Comparison of ENCODE assay signal across 8 cellular contexts in the genomic region with DNA sequence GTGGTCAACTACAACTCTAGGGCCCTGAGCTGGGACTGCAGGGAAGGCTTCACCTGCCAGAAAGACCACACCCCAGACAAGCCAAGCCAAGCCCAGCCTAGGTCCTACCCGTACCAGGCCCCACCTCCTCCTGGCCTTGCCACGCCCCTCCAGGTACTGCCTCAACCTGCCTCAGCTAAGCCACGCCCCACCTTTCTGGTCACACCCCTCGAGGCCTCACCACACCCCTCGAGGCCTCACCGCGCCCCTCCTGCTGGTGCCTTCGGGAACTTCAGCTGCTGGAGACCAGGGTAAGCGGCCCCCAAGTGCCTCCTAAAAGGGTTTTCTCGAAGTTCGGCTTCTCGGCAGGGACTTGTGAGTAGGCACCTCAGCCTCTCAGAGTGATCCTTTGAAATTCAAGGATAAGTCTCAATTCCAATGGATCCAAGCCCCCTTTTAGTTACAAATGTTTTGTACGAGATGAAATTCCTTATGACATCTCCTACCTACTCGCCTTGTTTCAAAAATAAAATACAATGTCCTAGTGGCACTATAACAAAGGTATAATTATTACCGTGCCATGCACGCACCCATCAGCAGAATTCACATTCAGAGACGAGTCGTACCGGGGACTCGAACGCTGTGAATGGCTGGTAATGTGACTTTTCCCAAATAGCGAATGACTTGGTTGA.
DNase-seq lines count a peak whose midpoint lies in the region; ATAC-seq, FAIRE-seq and TF ChIP-seq lines count a peak whose summit lies in the region.

No MANE protein-coding gene starts in this region.

- intact Hi-C loops in activated naive CD4-positive, alpha-beta T cell treated with anti-CD3 and anti-CD28 coated beads for 36 hours (cut with micrococcal nuclease): no loop called here
- intact Hi-C loops in K562 (cut with micrococcal nuclease): no loop called here

- DNase-seq in activated naive CD4-positive, alpha-beta T cell treated with anti-CD3 and anti-CD28 coated beads for 36 hours: peak; percentile 14
- DNase-seq in activated naive CD4-positive, alpha-beta T cell (lab: John Stamatoyannopoulos, UW): no peak
- DNase-seq in HK-2 (ENCODE audit: unreplicated experiment): peak; percentile 7
- DNase-seq in K562 (ENCODE audit: extremely low read depth in 1 of 4, low spot score in 3 of 4): peak; percentile 85 to 97 (median 92)
- DNase-seq in mucosa of gallbladder (ENCODE audit: low spot score): peak; percentile 72
- DNase-seq in epidermal melanocyte (ENCODE audit: insufficient read length, low spot score): no peak
- no peak for DNase-seq in COLO829 (ENCODE audit: low spot score)
- no peak for DNase-seq in foreskin melanocyte

- H3K27me3 Mint-ChIP-seq in activated naive CD4-positive, alpha-beta T cell treated with anti-CD3 and anti-CD28 coated beads for 36 hours (ENCODE audit: low read depth): no peaks in the 10 kb centered on the region

- CTCF ChIA-PET in activated naive CD4-positive, alpha-beta T cell treated with anti-CD3 and anti-CD28 coated beads for 36 hours (lab: Charles Lee): no interaction called here
- CTCF ChIA-PET in K562 (lab: Yijun Ruan, JAX; ENCODE audit: low intra/inter-chr PET ratio): interaction anchor here (0.6 kb wide), 1 partner anchor 34 kb away, joined by 3 read pairs; no protein-coding TSS in a partner anchor

- H3K4me3 Mint-ChIP-seq in activated naive CD4-positive, alpha-beta T cell treated with anti-CD3 and anti-CD28 coated beads for 36 hours: no peak overlapping the region

- 16% methylated on average over 21 of the region's 22 CpGs for WGBS in K562 (ENCODE audit: insufficient coverage, low coverage, missing lambda C conversion rate)

- ATAC-seq in K562: peak; percentile 97

- no peak for TF ChIP-seq POLR2A in K562 (conservative IDR thresholded peaks at IDR 0.05)

- H3K4me3 ChIP-seq in K562: no peak overlapping the region

- peak; percentile 93 for FAIRE-seq in K562 (lab: Jason Lieb, UNC)

- peaks cover 6% of the 10 kb centered on the region for H3K4me1 Mint-ChIP-seq in activated naive CD4-positive, alpha-beta T cell treated with anti-CD3 and anti-CD28 coated beads for 36 hours (ENCODE audit: low read depth)

- H3K9ac ChIP-seq in K562 (ENCODE audit: insufficient read depth in 1 of 2, low read depth in 2 of 2, low read length in 2 of 2): no peak overlapping the region

- POLR2A ChIA-PET in K562 (lab: Yijun Ruan, JAX): interaction anchor here (0.6 to 0.8 kb wide), 2 partner anchors 17 to 308 kb away, joined by 3 to 4 read pairs; no protein-coding TSS in a partner anchor

- H3K4me1 ChIP-seq in K562 (replicated peaks in 1 of 2; ENCODE audit: control insufficient read depth in 2 of 2, insufficient read depth in 2 of 2, low read length in 2 of 2): peaks cover 4 to 5% of the 10 kb centered on the region in 2 experiments; a peak in 4 of 5 replicates

- peak overlapping the region; percentile 7; the same call in 1 of the 2 replicates for H3K4me2 ChIP-seq in K562 (ENCODE audit: insufficient read depth, low read length)

- TF ChIP-seq EP300 in K562 (IDR thresholded peaks at IDR 0.05; ENCODE audit: low read length): no peak

- no peaks in the 10 kb centered on the region for H3K36me3 Mint-ChIP-seq in activated naive CD4-positive, alpha-beta T cell treated with anti-CD3 and anti-CD28 coated beads for 36 hours (ENCODE audit: low read depth)

- H3K79me2 ChIP-seq in K562 (ENCODE audit: control insufficient read depth, insufficient read depth, low read length): no peaks in the 10 kb centered on the region

- H3K9me3 ChIP-seq in K562 (replicated peaks; ENCODE audit: control insufficient read depth, insufficient read depth, low read depth, low read length): no peaks in the 10 kb centered on the region

- no peak overlapping the region for H3K27ac Mint-ChIP-seq in activated naive CD4-positive, alpha-beta T cell treated with anti-CD3 and anti-CD28 coated beads for 36 hours

- H3K9me1 ChIP-seq in K562 (ENCODE audit: control insufficient read depth, insufficient read depth, low read length): no peaks in the 10 kb centered on the region

- no TSS peak for BruUV-seq in K562 (replicated peaks; lab: Mats Ljungman, UMichigan)

- H3K27me3 ChIP-seq in K562 (ENCODE audit: control insufficient read depth in 2 of 2, insufficient read depth in 2 of 2, low read length in 2 of 2): peaks cover 13 to 45% of the 10 kb centered on the region in 2 experiments; a peak in 4 of 5 replicates

- peak; percentile 69 to 85 (median 77) for TF ChIP-seq CTCF in K562 (IDR thresholded peaks at IDR 0.05 in 2 of 3, conservative IDR thresholded peaks at IDR 0.05 in 1 of 3; ENCODE audit: insufficient read depth in 2 of 3, low read depth in 1 of 3, low read length in 3 of 3)

- TF ChIP-seq RAD21 in K562 (CRISPR knock-in tag; conservative IDR thresholded peaks at IDR 0.05 in 1 of 2, IDR thresholded peaks at IDR 0.05 in 1 of 2): no peak

- in situ Hi-C loops in K562 (cut with MboI): no loop called here

- no peaks in the 10 kb centered on the region for H3K9me3 Mint-ChIP-seq in activated naive CD4-positive, alpha-beta T cell treated with anti-CD3 and anti-CD28 coated beads for 36 hours

- no peaks in the 10 kb centered on the region for H3K36me3 ChIP-seq in K562 (ENCODE audit: control insufficient read depth, insufficient read depth, low read length)

- no peak overlapping the region for H3K27ac ChIP-seq in K562 (ENCODE audit: extremely low read depth, low read depth, low read length)

- peak overlapping the region; percentile 72 for H2AFZ ChIP-seq in K562 (ENCODE audit: low read depth, low read length)

- H4K20me1 ChIP-seq in K562 (replicated peaks; ENCODE audit: control insufficient read depth, insufficient read depth, low read length): no peaks in the 10 kb centered on the region

TF ChIP-seq in K562, 482 proteins besides CTCF, POLR2A, EP300 and RAD21 (continues in another document):
- TF ChIP-seq ZBTB7A (IDR thresholded peaks at IDR 0.05; ENCODE audit: borderline replicate concordance, control insufficient read depth, low read depth, low read length) (0 out of 2 replicates have a peak, but pooled peaks have one; percentile 19), ARID1B (IDR thresholded peaks at IDR 0.05) (no peak), MTF1 (CRISPR knock-in tag; IDR thresholded peaks at IDR 0.05; ENCODE audit: borderline replicate concordance) (no peak), SMARCB1 (IDR thresholded peaks at IDR 0.05; ENCODE audit: insufficient read length, low read depth) (no peak), ZFP1 (CRISPR knock-in tag; IDR thresholded peaks at IDR 0.05) (no peak), ZNF586 (CRISPR knock-in tag; conservative IDR thresholded peaks at IDR 0.05) (no peak), MBD2 (IDR thresholded peaks at IDR 0.05; ENCODE audit: borderline replicate concordance, low read depth) (no peak), SMC3 (conservative IDR thresholded peaks at IDR 0.05; ENCODE audit: insufficient read depth, low read depth, low read length) (0 out of 2 replicates have a peak, but pooled peaks have one; percentile 32)
- TF ChIP-seq, protein P1, sequence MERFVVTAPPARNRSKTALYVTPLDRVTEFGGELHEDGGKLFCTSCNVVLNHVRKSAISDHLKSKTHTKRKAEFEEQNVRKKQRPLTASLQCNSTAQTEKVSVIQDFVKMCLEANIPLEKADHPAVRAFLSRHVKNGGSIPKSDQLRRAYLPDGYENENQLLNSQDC (CRISPR knock-in tag; IDR thresholded peaks at IDR 0.05): no peak

Comparison
In these comparisons a context has a peak if more than half of its experiments do, and no peak if none do; other contexts are left out.
1. DNase-seq: peak in activated naive CD4-positive, alpha-beta T cell treated with anti-CD3 and anti-CD28 coated beads for 36 hours (single experiment), HK-2 (single experiment), K562 (4 of 4) and mucosa of gallbladder (single experiment); none in activated naive CD4-positive, alpha-beta T cell (0 of 4), epidermal melanocyte (single experiment), COLO829 (single experiment) and foreskin melanocyte (single experiment).